In the genomic region with DNA sequence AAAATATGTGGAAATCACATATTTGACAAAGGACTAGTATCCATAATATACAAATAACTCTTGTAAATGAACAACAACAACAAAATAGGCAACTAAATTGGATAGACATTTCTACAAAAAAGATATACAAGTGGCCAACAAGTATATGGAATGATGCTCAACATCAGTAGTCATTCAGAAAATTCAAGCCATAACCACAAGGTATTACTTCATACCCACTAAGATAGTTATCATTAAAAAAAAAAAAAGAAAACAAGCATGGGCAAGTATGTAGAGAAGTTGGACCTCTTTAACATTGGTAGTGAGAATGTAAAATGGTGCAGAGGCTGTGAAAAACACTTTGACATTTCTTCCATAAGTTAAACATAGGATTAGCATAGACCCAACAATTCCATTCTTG, we compare ENCODE assay signal across 19 cellular contexts.
A peak's percentile ranks its signal among the peaks of the same experiment; 100 is the strongest.
DNase-seq lines count a peak whose midpoint lies in the region; ATAC-seq, FAIRE-seq and TF ChIP-seq lines count a peak whose summit lies in the region.
"Had no signal": no experiment of that assay in that cellular context is flagged by ENCODE, and none has a peak within 500 bp of the region (broad histone marks: within the 10 kb centered on the region; RNA-seq: fewer than 3 reads in every experiment).

No MANE protein-coding gene starts in this region.

- peaks cover 38% of the 10 kb centered on the region for H3K4me1 Mint-ChIP-seq in HFFc6 (ENCODE audit: low read depth)
- H3K4me1 Mint-ChIP-seq in astrocyte (ENCODE audit: low read depth, unreplicated experiment) = peaks cover 7% of the 10 kb centered on the region
- H3K4me1 Mint-ChIP-seq: H9 had no signal

- H3K36me3 Mint-ChIP-seq in HFFc6 (ENCODE audit: low read depth) (peaks cover 29% of the 10 kb centered on the region), astrocyte (ENCODE audit: low read depth, unreplicated experiment) (no peaks in the 10 kb centered on the region)
- H3K36me3 Mint-ChIP-seq: CD8-positive, alpha-beta T cell had no signal

- H3K4me3 ChIP-seq in astrocyte (ENCODE audit: insufficient read depth, low read depth, low read length) = no peak overlapping the region
- H3K4me3 ChIP-seq: GM12878 had no signal

- no peaks in the 10 kb centered on the region for H3K79me2 ChIP-seq in astrocyte (ENCODE audit: insufficient read depth, low read length)

- DNase-seq in EH (ENCODE audit: low read depth) (peak; percentile 53), HFFc6 (peak; percentile 4), astrocyte (ENCODE audit: low read depth) (peak; percentile 10), foreskin keratinocyte (peak; percentile 28 to 49), AG08395 (ENCODE audit: low spot score) (no peak), omental fat pad (ENCODE audit: low spot score) (no peak), DMS79 treated with DMSO at 0.1 percent for 48 hours (lab: John Stamatoyannopoulos, UW) (no peak)
- DNase-seq: CD8-positive, alpha-beta T cell; COR-L47; DMS153; DND-41; GOT3; H9; IMR-90 had no signal

- H3K36me3 ChIP-seq in astrocyte (ENCODE audit: insufficient read depth, low read length) = no peaks in the 10 kb centered on the region

- H3K27ac ChIP-seq in astrocyte (ENCODE audit: low read depth, low read length) (no peak overlapping the region), foreskin keratinocyte (no peak overlapping the region)

- H3K27ac Mint-ChIP-seq in HFFc6 = no peak overlapping the region
- no peak overlapping the region for H3K27ac Mint-ChIP-seq in astrocyte (ENCODE audit: unreplicated experiment)
- H3K27ac Mint-ChIP-seq: CD8-positive, alpha-beta T cell; H9 had no signal

- no peaks in the 10 kb centered on the region for H4K20me1 ChIP-seq in astrocyte (ENCODE audit: insufficient read depth, low read length)

- no peak overlapping the region for H3K9ac ChIP-seq in astrocyte (ENCODE audit: low read length)

- no peak overlapping the region for H3K4me2 ChIP-seq in astrocyte (ENCODE audit: low read length)

- H3K9me3 Mint-ChIP-seq in HFFc6 = peaks cover 13% of the 10 kb centered on the region
- peaks cover 18% of the 10 kb centered on the region for H3K9me3 Mint-ChIP-seq in astrocyte (ENCODE audit: unreplicated experiment)

- H3K27me3 ChIP-seq in astrocyte (ENCODE audit: insufficient read depth, low read length) (no peaks in the 10 kb centered on the region), foreskin keratinocyte (peaks cover 4% of the 10 kb centered on the region)

- peaks cover 4% of the 10 kb centered on the region for H3K27me3 Mint-ChIP-seq in HFFc6 (ENCODE audit: insufficient read depth)
- no peaks in the 10 kb centered on the region for H3K27me3 Mint-ChIP-seq in astrocyte (ENCODE audit: low read depth, unreplicated experiment)

- H2AFZ ChIP-seq in astrocyte (ENCODE audit: low read depth, low read length) = no peak overlapping the region

- ATAC-seq in foreskin keratinocyte = no peak
- ATAC-seq in omental fat pad (ENCODE audit: low FRiP score) = no peak
- ATAC-seq: CD8-positive, alpha-beta T cell; GM12878 had no signal

- FAIRE-seq in astrocyte (lab: Jason Lieb, UNC) = no peak
- FAIRE-seq: A204.1, D721Med, GM12878, GM18507 had no signal

- peaks cover 8% of the 10 kb centered on the region for H3K4me1 ChIP-seq in astrocyte (ENCODE audit: insufficient read depth, low read length)
- peaks cover 20% of the 10 kb centered on the region for H3K4me1 ChIP-seq in foreskin keratinocyte

- TF ChIP-seq CTCF in HFFc6 (IDR thresholded peaks at IDR 0.05) = no peak
- TF ChIP-seq CTCF in astrocyte (IDR thresholded peaks at IDR 0.05; ENCODE audit: insufficient read depth, low read depth, low read length) = no peak
- no peak for TF ChIP-seq CTCF in foreskin keratinocyte (conservative IDR thresholded peaks at IDR 0.05)
- TF ChIP-seq CTCF in omental fat pad (IDR thresholded peaks at IDR 0.05) = no peak

- H3K4me3 Mint-ChIP-seq in HFFc6 (no peak overlapping the region), astrocyte (ENCODE audit: unreplicated experiment) (no peak overlapping the region)
- H3K4me3 Mint-ChIP-seq: CD14-positive monocyte; CD8-positive, alpha-beta T cell; H9 had no signal

- peaks cover 4% of the 10 kb centered on the region for H3K9me3 ChIP-seq in astrocyte (ENCODE audit: insufficient read depth, low read depth, low read length)

Comparison
In these comparisons a context has a peak if more than half of its experiments do, and no peak if none do; other contexts are left out.
1. DNase-seq: peak in EH (single experiment), HFFc6 (single experiment), astrocyte (single experiment) and foreskin keratinocyte (2 of 2); none in AG08395 (single experiment), omental fat pad (single experiment) and DMS79 treated with DMSO at 0.1 percent for 48 hours (single experiment).